In the genomic region with DNA sequence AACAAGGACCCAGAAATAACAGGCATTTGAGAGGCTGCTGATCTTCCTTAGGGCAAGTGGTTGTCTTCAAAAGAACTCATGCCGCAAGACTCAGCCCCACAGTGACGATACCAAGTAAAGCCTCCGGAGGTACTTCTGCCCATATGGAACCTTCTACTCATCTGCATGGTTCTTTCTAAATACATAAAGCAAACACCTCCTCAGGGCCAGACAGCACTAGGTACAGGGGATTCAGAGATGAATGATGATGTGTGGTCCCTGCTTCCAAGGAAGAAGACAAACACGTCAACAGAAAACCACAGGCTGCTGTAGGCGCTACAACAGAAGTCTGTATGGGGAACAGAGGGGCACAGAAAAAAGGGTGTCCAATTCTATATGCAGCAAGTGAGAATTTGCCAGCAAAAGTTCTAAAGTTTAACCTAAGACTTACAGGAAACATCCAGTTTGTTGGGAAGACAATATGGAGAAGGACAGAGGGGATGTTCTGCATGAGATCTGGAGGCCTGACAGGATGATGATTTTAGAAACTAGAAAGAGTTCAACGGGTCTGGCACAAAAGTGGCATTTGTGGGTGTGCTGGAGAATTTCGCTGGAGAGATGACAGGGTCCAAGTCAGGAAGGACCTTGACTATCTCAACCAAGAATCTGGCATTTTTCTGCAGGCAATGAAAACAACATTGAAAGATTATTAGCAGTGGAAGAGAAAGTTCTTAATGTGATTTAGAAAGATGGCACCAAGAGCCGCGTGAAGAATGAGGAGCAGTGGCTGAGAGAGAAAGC, we compare ENCODE assay signal across 16 cellular contexts. TPM values are rescaled to one million over a fixed set of nuclear protein-coding genes. Genes with fewer than 3 reads are reported as not detected.
DNase-seq lines count a peak whose midpoint lies in the region; ATAC-seq and TF ChIP-seq lines count a peak whose summit lies in the region.
"Had no signal": no experiment of that assay in that cellular context is flagged by ENCODE, and none has a peak within 500 bp of the region (broad histone marks: within the 10 kb centered on the region; RNA-seq: fewer than 3 reads in every experiment).

No MANE protein-coding gene starts in this region.

- DNase-seq in activated gamma-delta T cell treated with Interleukin-2 at 50 U/mL for 16 hours (peak; percentile 34), activated gamma-delta T cell (lab: John Stamatoyannopoulos, UW) (no peak), activated T-cell treated with anti-CD3 and anti-CD28 coated beads for 24 hours (ENCODE audit: low read depth) (peak; percentile 51), hepatocyte (ENCODE audit: low spot score) (no peak), substantia nigra (lab: John Stamatoyannopoulos, UW) (no peak), WTC11 (ENCODE audit: low spot score) (no peak)
- peak; percentile 68 for DNase-seq in stimulated activated naive B cell treated with anti-CD40 and anti-IgM and Interleukin-4, amounts not matched to agents 10 μg/mL and 1 μg/mL and 100 μg/mL, for 72 hours
- DNase-seq: dorsolateral prefrontal cortex, left cardiac atrium, NCI-H2107 had no signal

- no peak overlapping the region for H2AFZ ChIP-seq in hepatocyte

- peaks cover 17% of the 10 kb centered on the region in 2 donors for H3K4me1 Mint-ChIP-seq in stimulated activated naive B cell treated with anti-CD40 and anti-IgM and Interleukin-4, amounts not matched to agents 10 μg/mL and 1 μg/mL and 100 μg/mL, for 72 hours
- peaks cover 23% of the 10 kb centered on the region for H3K4me1 Mint-ChIP-seq in WTC11

- H3K36me3 ChIP-seq in hepatocyte (replicated peaks; ENCODE audit: insufficient read depth, low read depth) = no peaks in the 10 kb centered on the region

- H3K9me3 ChIP-seq in hepatocyte (ENCODE audit: low read depth) = no peaks in the 10 kb centered on the region

- peaks cover 1 to 5% of the 10 kb centered on the region in 2 donors for H3K9me3 Mint-ChIP-seq in stimulated activated naive B cell treated with anti-CD40 and anti-IgM and Interleukin-4, amounts not matched to agents 10 μg/mL and 1 μg/mL and 100 μg/mL, for 72 hours
- H3K9me3 Mint-ChIP-seq in WTC11 = no peaks in the 10 kb centered on the region
- H3K9me3 Mint-ChIP-seq: CD14-positive monocyte had no signal

- peaks cover 28% of the 10 kb centered on the region for H3K4me1 ChIP-seq in hepatocyte (ENCODE audit: insufficient read depth)

- H4K20me1 ChIP-seq in hepatocyte (ENCODE audit: insufficient read depth, poor library complexity, severe bottlenecking) = no peaks in the 10 kb centered on the region

- no peaks in the 10 kb centered on the region for H3K27me3 ChIP-seq in hepatocyte

- no peak overlapping the region for H3K27ac Mint-ChIP-seq in stimulated activated naive B cell treated with anti-CD40 and anti-IgM and Interleukin-4, amounts not matched to agents 10 μg/mL and 1 μg/mL and 100 μg/mL, for 72 hours
- no peak overlapping the region for H3K27ac Mint-ChIP-seq in WTC11

- H3K4me2 ChIP-seq in hepatocyte = no peak overlapping the region
- H3K4me2 ChIP-seq: smooth muscle cell had no signal

- 92% methylated on average over 9 of the region's 9 CpGs for WGBS in hepatocyte (ENCODE audit: low lambda C conversion rate, missing lambda C conversion rate)

- peaks cover 37 to 41% of the 10 kb centered on the region in 2 donors for H3K36me3 Mint-ChIP-seq in stimulated activated naive B cell treated with anti-CD40 and anti-IgM and Interleukin-4, amounts not matched to agents 10 μg/mL and 1 μg/mL and 100 μg/mL, for 72 hours
- no peaks in the 10 kb centered on the region for H3K36me3 Mint-ChIP-seq in WTC11

- POLR2A ChIA-PET in WTC11 (lab: Charles Lee) = no interaction called here

- TF ChIP-seq CTCF in hepatocyte (IDR thresholded peaks at IDR 0.05; ENCODE audit: poor library complexity) (no peak), WTC11 (IDR thresholded peaks at IDR 0.05) (no peak)

- no peak overlapping the region for H3K4me3 ChIP-seq in hepatocyte
- H3K4me3 ChIP-seq: dorsolateral prefrontal cortex, smooth muscle cell had no signal

- H3K27ac ChIP-seq in hepatocyte (peak overlapping the region; percentile 98), substantia nigra (ENCODE audit: low read depth, low read length, poor library complexity, severe bottlenecking) (no peak overlapping the region)
- H3K27ac ChIP-seq: dorsolateral prefrontal cortex had no signal

- ATAC-seq in stimulated activated naive B cell treated with anti-CD40 and anti-IgM and Interleukin-4, amounts not matched to agents 10 μg/mL and 1 μg/mL and 100 μg/mL, for 72 hours (replicated peaks) = peak; percentile 93 to 94
- no peak for ATAC-seq in WTC11
- no peak for ATAC-seq in HG03342 (IDR thresholded peaks at IDR 0.05; ENCODE audit: unreplicated experiment)
- ATAC-seq: left cardiac atrium had no signal

- CTCF ChIA-PET in WTC11 (lab: Charles Lee) = no interaction called here

- no peak overlapping the region for H3K4me3 Mint-ChIP-seq in stimulated activated naive B cell treated with anti-CD40 and anti-IgM and Interleukin-4, amounts not matched to agents 10 μg/mL and 1 μg/mL and 100 μg/mL, for 72 hours
- no peak overlapping the region for H3K4me3 Mint-ChIP-seq in WTC11
- H3K4me3 Mint-ChIP-seq: CD14-positive monocyte had no signal

- H3K79me2 ChIP-seq in hepatocyte = no peaks in the 10 kb centered on the region

- no peaks in the 10 kb centered on the region for H3K9me2 ChIP-seq in hepatocyte (replicated peaks; ENCODE audit: insufficient read depth)

- H3K27me3 Mint-ChIP-seq in stimulated activated naive B cell treated with anti-CD40 and anti-IgM and Interleukin-4, amounts not matched to agents 10 μg/mL and 1 μg/mL and 100 μg/mL, for 72 hours = no peaks in the 10 kb centered on the region
- peaks cover 9% of the 10 kb centered on the region for H3K27me3 Mint-ChIP-seq in WTC11 (ENCODE audit: low read depth)

TF ChIP-seq in WTC11, 78 proteins besides CTCF, POLR2A, EP300 and RAD21:
- no peak for TF ChIP-seq OVOL2 (CRISPR knock-in tag; IDR thresholded peaks at IDR 0.05; ENCODE audit: borderline replicate concordance)
- no peak for TF ChIP-seq NR2C2 (CRISPR knock-in tag; IDR thresholded peaks at IDR 0.05)
- no peak for TF ChIP-seq CBFB (CRISPR knock-in tag; IDR thresholded peaks at IDR 0.05; ENCODE audit: low read depth)
- TF ChIP-seq ESRRA (CRISPR knock-in tag; IDR thresholded peaks at IDR 0.05; ENCODE audit: borderline replicate concordance) = no peak
- TF ChIP-seq, protein P1, sequence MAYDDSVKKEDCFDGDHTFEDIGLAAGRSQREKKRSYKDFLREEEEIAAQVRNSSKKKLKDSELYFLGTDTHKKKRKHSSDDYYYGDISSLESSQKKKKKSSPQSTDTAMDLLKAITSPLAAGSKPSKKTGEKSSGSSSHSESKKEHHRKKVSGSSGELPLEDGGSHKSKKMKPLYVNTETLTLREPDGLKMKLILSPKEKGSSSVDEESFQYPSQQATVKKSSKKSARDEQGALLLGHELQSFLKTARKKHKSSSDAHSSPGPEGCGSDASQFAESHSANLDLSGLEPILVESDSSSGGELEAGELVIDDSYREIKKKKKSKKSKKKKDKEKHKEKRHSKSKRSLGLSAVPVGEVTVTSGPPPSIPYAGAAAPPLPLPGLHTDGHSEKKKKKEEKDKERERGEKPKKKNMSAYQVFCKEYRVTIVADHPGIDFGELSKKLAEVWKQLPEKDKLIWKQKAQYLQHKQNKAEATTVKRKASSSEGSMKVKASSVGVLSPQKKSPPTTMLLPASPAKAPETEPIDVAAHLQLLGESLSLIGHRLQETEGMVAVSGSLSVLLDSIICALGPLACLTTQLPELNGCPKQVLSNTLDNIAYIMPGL (CRISPR knock-in tag; IDR thresholded peaks at IDR 0.05) = no peak
- TF ChIP-seq, protein P2, sequence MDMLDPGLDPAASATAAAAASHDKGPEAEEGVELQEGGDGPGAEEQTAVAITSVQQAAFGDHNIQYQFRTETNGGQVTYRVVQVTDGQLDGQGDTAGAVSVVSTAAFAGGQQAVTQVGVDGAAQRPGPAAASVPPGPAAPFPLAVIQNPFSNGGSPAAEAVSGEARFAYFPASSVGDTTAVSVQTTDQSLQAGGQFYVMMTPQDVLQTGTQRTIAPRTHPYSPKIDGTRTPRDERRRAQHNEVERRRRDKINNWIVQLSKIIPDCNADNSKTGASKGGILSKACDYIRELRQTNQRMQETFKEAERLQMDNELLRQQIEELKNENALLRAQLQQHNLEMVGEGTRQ (CRISPR knock-in tag; IDR thresholded peaks at IDR 0.05) = no peak
TF ChIP-seq in WTC11: peak in this region for 0.

RNA-seq across cellular contexts. Expression of a gene that starts 23.7 kb away (rescaled TPM):
- 3.5 and 5.3 TPM in 2 replicates for total RNA-seq in hepatocyte
- polyA plus RNA-seq in hepatocyte = 5.0 and 5.9 TPM in 2 replicates
- 0.24 to 0.37 TPM in 2 of 3 replicates, not detected in the other for total RNA-seq in WTC11 (2021)
- total RNA-seq: astrocyte, fibroblast of lung, RPMI7951, smooth muscle cell had no signal
- polyA plus RNA-seq: fibroblast of lung, smooth muscle cell had no signal

RNA-seq across cellular contexts. Expression of a gene that starts 24.7 kb away (rescaled TPM):
- 1.1 and 1.3 TPM in 2 replicates for total RNA-seq in hepatocyte
- 0.92 and 1.2 TPM in 2 replicates for polyA plus RNA-seq in hepatocyte
- total RNA-seq in WTC11 (2021) = 0.16 to 0.37 TPM (median 0.20 TPM) in 3 replicates
- total RNA-seq: RPMI7951 had no signal
- polyA plus RNA-seq: CD14-positive monocyte had no signal

RNA-seq across cellular contexts. Expression of a gene that starts 48.5 kb away (rescaled TPM):
- 0.57 and 1.0 TPM in 2 replicates for total RNA-seq in hepatocyte
- 0.55 and 1.1 TPM in 2 replicates for polyA plus RNA-seq in hepatocyte
- total RNA-seq in WTC11 (2021) = 3.5 to 4.5 TPM (median 4.4 TPM) in 3 replicates
- total RNA-seq: RPMI7951, smooth muscle cell had no signal
- polyA plus RNA-seq: CD14-positive monocyte, smooth muscle cell had no signal

RNA-seq across cellular contexts. Expression of a gene that starts 51.1 kb away (rescaled TPM):
- total RNA-seq in hepatocyte = 20.6 and 21.1 TPM in 2 replicates
- 10.2 and 10.8 TPM in 2 replicates for polyA plus RNA-seq in hepatocyte
- total RNA-seq in WTC11 (2021) = 1.6 to 2.1 TPM (median 2.0 TPM) in 3 replicates

Comparison
In these comparisons a context has a peak if more than half of its experiments do, and no peak if none do; other contexts are left out.
1. DNase-seq: peak in activated gamma-delta T cell treated with Interleukin-2 at 50 U/mL for 16 hours (single experiment), activated T-cell treated with anti-CD3 and anti-CD28 coated beads for 24 hours (single experiment) and stimulated activated naive B cell treated with anti-CD40 and anti-IgM and Interleukin-4, amounts not matched to agents 10 μg/mL and 1 μg/mL and 100 μg/mL, for 72 hours (single experiment); none in activated gamma-delta T cell (single experiment), hepatocyte (single experiment), substantia nigra (0 of 49) and WTC11 (single experiment).
2. ATAC-seq: peak in stimulated activated naive B cell treated with anti-CD40 and anti-IgM and Interleukin-4, amounts not matched to agents 10 μg/mL and 1 μg/mL and 100 μg/mL, for 72 hours (2 of 2); none in WTC11 (single experiment) and HG03342 (single experiment).